In genomic region chr5:952597-953271, GRCh38 we compare ENCODE assay signal across 25 cellular contexts.
"Had no signal": no experiment of that assay in that cellular context is flagged by ENCODE, and none has a peak within 500 bp of the region (broad histone marks: within the 10 kb centered on the region; RNA-seq: fewer than 3 reads in every experiment).

No MANE protein-coding gene starts in this region.

- DNase-seq: activated CD4-positive, alpha-beta T cell treated with anti-CD3 and anti-CD28 coated beads for 36 hours; activated CD4-positive, alpha-beta T cell treated with anti-CD3 and anti-CD28 coated beads, Interleukin-2, amount 50 U/mL, for 1 hour; activated CD8-positive, alpha-beta memory T cell treated with anti-CD3 and anti-CD28 coated beads, Interleukin-2, amount 50 U/mL, for 4 hours; activated CD8-positive, alpha-beta T cell treated with anti-CD3 and anti-CD28 coated beads for 36 hours; activated naive CD4-positive, alpha-beta T cell treated with anti-CD3 and anti-CD28 coated beads, Interleukin-2, amount 50 U/mL, for 16 hours; activated naive CD8-positive, alpha-beta T cell treated with anti-CD3 and anti-CD28 coated beads, Interleukin-2, amount 10 ng/mL, durations not matched to agents 7 days and 5 days; activated T-cell treated with anti-CD3 and anti-CD28 coated beads, Interleukin-2, amount 50 U/mL, for 72 hours; aorta; MG63; MV-4-11; NCI-H1092 treated with DMSO at 0.1 percent for 48 hours; NCI-H1417 treated with DMSO at 0.1 percent for 48 hours; NCI-H1694; NCI-H2029 treated with DMSO at 0.1 percent for 48 hours; NCI-H345; NCI-H510A; NCI-H526 treated with DMSO at 0.1 percent for 48 hours; NCI-H82; SIG-M5; T-cell; T-helper 2 cell; WERI-Rb-1 had no signal

- H3K4me3 ChIP-seq: adrenal gland, breast epithelium, MG63 had no signal

- ATAC-seq: activated CD4-positive, alpha-beta T cell treated with anti-CD3 and anti-CD28 coated beads for 36 hours; activated CD8-positive, alpha-beta T cell treated with anti-CD3 and anti-CD28 coated beads for 36 hours; activated T-cell treated with anti-CD3 and anti-CD28 coated beads, Interleukin-2, amount 50 U/mL, for 72 hours; T-cell had no signal

- H3K9me3 ChIP-seq: adrenal gland, breast epithelium had no signal

- H3K9ac ChIP-seq: KMS-11 had no signal

- H3K27me3 ChIP-seq: adrenal gland, MG63 had no signal

- H3K4me1 ChIP-seq: adrenal gland had no signal

- H3K4me2 ChIP-seq: KMS-11 had no signal

- H3K27ac ChIP-seq: adrenal gland, breast epithelium, KMS-11, WERI-Rb-1 had no signal

- H3K36me3 ChIP-seq: adrenal gland, breast epithelium, MG63, WERI-Rb-1 had no signal
